In genomic region chr4:40173470-40173875, GRCh38 we compare ENCODE assay signal across 9 cellular contexts. TPM values are rescaled to one million over a fixed set of nuclear protein-coding genes. Genes with fewer than 3 reads are reported as not detected.
A peak's percentile ranks its signal among the peaks of the same experiment; 100 is the strongest.
DNase-seq lines count a peak whose midpoint lies in the region; ATAC-seq and TF ChIP-seq lines count a peak whose summit lies in the region.
"Had no signal": no experiment of that assay in that cellular context is flagged by ENCODE, and none has a peak within 500 bp of the region (broad histone marks: within the 10 kb centered on the region; RNA-seq: fewer than 3 reads in every experiment).

No MANE protein-coding gene starts in this region.

- peak overlapping the region; percentile 1; the same call in 1 of the 2 replicates for H3K4me3 ChIP-seq in OCI-LY3 (ENCODE audit: low read length)
- no peak overlapping the region for H3K4me3 ChIP-seq in heart right ventricle

- peaks cover 70% of the 10 kb centered on the region for H3K4me1 ChIP-seq in OCI-LY3 (ENCODE audit: low read length)
- H3K4me1 ChIP-seq in heart right ventricle: peaks cover 0 to 8% (median 0%) of the 10 kb centered on the region in 9 donors

- TF ChIP-seq CTCF in OCI-LY3 (IDR thresholded peaks at IDR 0.05; ENCODE audit: low read depth, low read length) (no peak), heart right ventricle (IDR thresholded peaks at IDR 0.05) (no peak)

- H3K9ac ChIP-seq in OCI-LY3 (ENCODE audit: low read length): 0 out of 2 replicates have a peak overlapping the region, but pooled peaks have one; percentile 0

- intact Hi-C loops in heart right ventricle (cut with DNase I): no loop called here

- H3K36me3 ChIP-seq in OCI-LY3 (replicated peaks; ENCODE audit: low read depth, low read length) (no peaks in the 10 kb centered on the region), heart right ventricle (peaks cover 0 to 3% (median 0%) of the 10 kb centered on the region in 9 donors)

- H3K79me2 ChIP-seq in OCI-LY3 (ENCODE audit: low read length): no peaks in the 10 kb centered on the region

- no peaks in the 10 kb centered on the region for H3K36me3 Mint-ChIP-seq in activated T-cell treated with anti-CD3 and anti-CD28 coated beads, Interleukin-2, amount 50 U/mL, for 24 hours (ENCODE audit: low read depth)
- H3K36me3 Mint-ChIP-seq in stimulated activated effector memory CD8-positive, alpha-beta T cell treated with anti-CD3 and anti-CD28 coated beads, Interleukin-12 subunit alpha, Interleukin-12 subunit beta, amount 100 ng/mL, for 72 hours: no peaks in the 10 kb centered on the region

- H2AFZ ChIP-seq in OCI-LY3 (ENCODE audit: low read depth, low read length): no peak overlapping the region

- no peaks in the 10 kb centered on the region for H3K27me3 Mint-ChIP-seq in activated T-cell treated with anti-CD3 and anti-CD28 coated beads, Interleukin-2, amount 50 U/mL, for 24 hours

- peak overlapping the region; percentile 32 for H3K4me3 Mint-ChIP-seq in activated T-cell treated with anti-CD3 and anti-CD28 coated beads, Interleukin-2, amount 50 U/mL, for 24 hours
- H3K4me3 Mint-ChIP-seq in stimulated activated effector memory CD8-positive, alpha-beta T cell treated with anti-CD3 and anti-CD28 coated beads, Interleukin-12 subunit alpha, Interleukin-12 subunit beta, amount 100 ng/mL, for 72 hours: no peak overlapping the region

- ATAC-seq in HG02763 (IDR thresholded peaks at IDR 0.05; ENCODE audit: unreplicated experiment): peak; percentile 58
- peak; percentile 48 for ATAC-seq in stimulated activated effector memory CD8-positive, alpha-beta T cell treated with anti-CD3 and anti-CD28 coated beads, Interleukin-12 subunit alpha, Interleukin-12 subunit beta, amount 100 ng/mL, for 72 hours
- ATAC-seq in heart right ventricle: no peak
- ATAC-seq: sciatic nerve had no signal

- no peaks in the 10 kb centered on the region for H3K9me3 Mint-ChIP-seq in activated T-cell treated with anti-CD3 and anti-CD28 coated beads, Interleukin-2, amount 50 U/mL, for 24 hours
- H3K9me3 Mint-ChIP-seq in stimulated activated effector memory CD8-positive, alpha-beta T cell treated with anti-CD3 and anti-CD28 coated beads, Interleukin-12 subunit alpha, Interleukin-12 subunit beta, amount 100 ng/mL, for 72 hours: no peaks in the 10 kb centered on the region

- H3K4me2 ChIP-seq in OCI-LY3 (ENCODE audit: low read length): peak overlapping the region; percentile 60

- no peaks in the 10 kb centered on the region for H3K9me3 ChIP-seq in OCI-LY3 (ENCODE audit: insufficient read depth, low read length)
- H3K9me3 ChIP-seq in heart right ventricle: peaks cover 0 to 6% (median 2%) of the 10 kb centered on the region in 11 donors

- H3K27ac Mint-ChIP-seq in activated T-cell treated with anti-CD3 and anti-CD28 coated beads, Interleukin-2, amount 50 U/mL, for 24 hours: peak overlapping the region; percentile 80
- H3K27ac Mint-ChIP-seq in stimulated activated effector memory CD8-positive, alpha-beta T cell treated with anti-CD3 and anti-CD28 coated beads, Interleukin-12 subunit alpha, Interleukin-12 subunit beta, amount 100 ng/mL, for 72 hours: no peak overlapping the region

- no peak for DNase-seq in activated T-cell treated with anti-CD3 and anti-CD28 coated beads, Interleukin-2, amount 50 U/mL, for 24 hours
- DNase-seq in activated T-cell treated with anti-CD3 and anti-CD28 coated beads, Interleukin-2, amount 50 U/mL, for 1 hour: no peak
- no peak for DNase-seq in stimulated activated effector memory CD8-positive, alpha-beta T cell treated with anti-CD3 and anti-CD28 coated beads, Interleukin-12 subunit alpha, Interleukin-12 subunit beta, amount 100 ng/mL, for 72 hours (ENCODE audit: low spot score in 2 of 2)
- DNase-seq in heart right ventricle (no peak), glomerular visceral epithelial cell (ENCODE audit: extremely low spot score) (no peak), NCI-H1694 treated with DMSO at 0.1 percent for 48 hours (lab: John Stamatoyannopoulos, UW) (no peak)

- H3K27ac ChIP-seq in OCI-LY3 (ENCODE audit: low read length): no peak overlapping the region
- H3K27ac ChIP-seq in heart right ventricle: no peak overlapping the region

- H3K27me3 ChIP-seq in OCI-LY3 (ENCODE audit: low read depth, low read length) (no peaks in the 10 kb centered on the region), heart right ventricle (peaks cover 0 to 24% (median 0%) of the 10 kb centered on the region in 7 donors)

- H3K4me1 Mint-ChIP-seq in activated T-cell treated with anti-CD3 and anti-CD28 coated beads, Interleukin-2, amount 50 U/mL, for 24 hours (ENCODE audit: low read depth): peaks cover 23% of the 10 kb centered on the region
- H3K4me1 Mint-ChIP-seq in stimulated activated effector memory CD8-positive, alpha-beta T cell treated with anti-CD3 and anti-CD28 coated beads, Interleukin-12 subunit alpha, Interleukin-12 subunit beta, amount 100 ng/mL, for 72 hours: peaks cover 10% of the 10 kb centered on the region

- WGBS in heart right ventricle, 2 donors: 51 to 59% methylated on average over 4 of the region's 4 CpGs

- no peaks in the 10 kb centered on the region for H4K20me1 ChIP-seq in OCI-LY3 (ENCODE audit: insufficient read depth, low read length)

RNA-seq across cellular contexts. Expression of gene RHOH, which starts 23.4 kb away (rescaled TPM):
- 1 to 10 TPM in 1 of 10 donors, under 1 TPM in 7, not detected in 2; 0.11 to 7.2 (median 0.44) TPM for total RNA-seq in heart right ventricle
- polyA plus RNA-seq in heart right ventricle: under 1 TPM; 0.15 to 0.20 TPM

Comparison
In these comparisons a context has a peak if more than half of its experiments do, and no peak if none do; other contexts are left out.
1. ATAC-seq: peak in HG02763 (single experiment) and stimulated activated effector memory CD8-positive, alpha-beta T cell treated with anti-CD3 and anti-CD28 coated beads, Interleukin-12 subunit alpha, Interleukin-12 subunit beta, amount 100 ng/mL, for 72 hours (single experiment); none in heart right ventricle (0 of 8).